ENCODE assay signal across 17 cellular contexts in the genomic region with DNA sequence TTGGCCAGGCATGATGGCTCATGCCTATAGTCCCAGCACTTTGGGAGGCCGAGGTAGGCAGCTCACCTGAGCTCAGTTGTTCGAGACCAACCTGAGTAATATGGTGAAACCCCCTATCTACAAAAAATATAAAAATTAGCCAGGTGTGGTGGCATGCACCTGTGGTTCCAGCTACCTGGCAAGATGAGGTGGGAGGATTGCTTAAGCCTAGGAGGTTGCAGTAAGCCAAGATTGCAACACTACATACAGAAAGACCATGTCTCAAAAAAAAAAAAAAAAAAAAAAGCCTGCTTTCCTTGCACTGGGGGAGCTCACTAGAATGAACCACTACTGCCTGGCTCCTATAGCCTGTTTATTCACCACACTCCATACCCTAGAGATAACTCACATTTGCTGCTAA. TPM values are rescaled to one million over a fixed set of nuclear protein-coding genes. Genes with fewer than 3 reads are reported as not detected.
DNase-seq lines count a peak whose midpoint lies in the region; ATAC-seq and TF ChIP-seq lines count a peak whose summit lies in the region.
"Had no signal": no experiment of that assay in that cellular context is flagged by ENCODE, and none has a peak within 500 bp of the region (broad histone marks: within the 10 kb centered on the region; RNA-seq: fewer than 3 reads in every experiment).

No MANE protein-coding gene starts in this region.

- CTCF ChIA-PET in activated CD4-positive, alpha-beta T cell treated with anti-CD3 and anti-CD28 coated beads, Interleukin-2, amount 10 ng/mL, durations not matched to agents 7 days and 5 days (lab: Charles Lee): interaction anchor here (0.6 to 1.6 kb wide), 5 partner anchors 8 to 231 kb away, joined by 3 to 5 read pairs (median 3); no protein-coding TSS in a partner anchor

- H3K36me3 Mint-ChIP-seq in activated CD4-positive, alpha-beta T cell treated with anti-CD3 and anti-CD28 coated beads, Interleukin-2, amount 10 ng/mL, durations not matched to agents 7 days and 5 days (ENCODE audit: low read depth): peaks cover 2% of the 10 kb centered on the region
- H3K36me3 Mint-ChIP-seq: CD8-positive, alpha-beta T cell had no signal

- H3K36me3 ChIP-seq in RWPE2 (ENCODE audit: low read depth) (no peaks in the 10 kb centered on the region), upper lobe of right lung (no peaks in the 10 kb centered on the region), adrenal gland (replicated peaks in 1 of 2) (no peaks in the 10 kb centered on the region), gastroesophageal sphincter (no peaks in the 10 kb centered on the region)
- H3K36me3 ChIP-seq: BE2C had no signal

- H3K9me3 ChIP-seq in RWPE2 (ENCODE audit: severe bottlenecking) (no peaks in the 10 kb centered on the region), upper lobe of right lung (no peaks in the 10 kb centered on the region), adrenal gland (replicated peaks in 1 of 3) (no peaks in the 10 kb centered on the region), gastroesophageal sphincter (no peaks in the 10 kb centered on the region)
- H3K9me3 ChIP-seq: BE2C had no signal

- intact Hi-C loops in upper lobe of right lung (cut with DNase I) (no loop called here), adrenal gland (cut with DNase I) (no loop called here)

- 50 to 100% (median 62%) methylated on average over 2 of the region's 2 CpGs for whole genome bisulfite sequencing in adrenal gland, 4 donors
- 50% methylated on average over 2 of the region's 2 CpGs; no CpG with 5 or more reads in 1 of the 2 donors for WGBS in gastroesophageal sphincter (ENCODE audit: low coverage in 1 of 2), 2 donors

- no peaks in the 10 kb centered on the region for H3K9me3 Mint-ChIP-seq in activated CD4-positive, alpha-beta T cell treated with anti-CD3 and anti-CD28 coated beads, Interleukin-2, amount 10 ng/mL, durations not matched to agents 7 days and 5 days
- H3K9me3 Mint-ChIP-seq: CD8-positive, alpha-beta T cell had no signal

- H3K4me3 ChIP-seq in RWPE2 (ENCODE audit: severe bottlenecking): no peak overlapping the region
- no peak overlapping the region for H3K4me3 ChIP-seq in upper lobe of right lung
- H3K4me3 ChIP-seq in adrenal gland: no peak overlapping the region
- no peak overlapping the region for H3K4me3 ChIP-seq in gastroesophageal sphincter
- H3K4me3 ChIP-seq: A549, GM23338 had no signal

- TF ChIP-seq RAD21 in Ishikawa (IDR thresholded peaks at IDR 0.05; ENCODE audit: low read depth): no peak

- ATAC-seq in RWPE2 (ENCODE audit: low read depth) (peak; percentile 47; the same call in 2 of the 3 replicates), esophagus mucosa (peak; percentile 29), upper lobe of right lung (peak; percentile 48), gastroesophageal sphincter (no peak)
- ATAC-seq: CD8-positive, alpha-beta T cell; GM23338 had no signal

- no peak overlapping the region for H3K4me3 Mint-ChIP-seq in activated CD4-positive, alpha-beta T cell treated with anti-CD3 and anti-CD28 coated beads, Interleukin-2, amount 10 ng/mL, durations not matched to agents 7 days and 5 days
- H3K4me3 Mint-ChIP-seq: CD14-positive monocyte; CD8-positive, alpha-beta T cell; GM23338 had no signal

- H3K27me3 Mint-ChIP-seq in activated CD4-positive, alpha-beta T cell treated with anti-CD3 and anti-CD28 coated beads, Interleukin-2, amount 10 ng/mL, durations not matched to agents 7 days and 5 days: peaks cover 15% of the 10 kb centered on the region

- no peak overlapping the region for H3K27ac Mint-ChIP-seq in activated CD4-positive, alpha-beta T cell treated with anti-CD3 and anti-CD28 coated beads, Interleukin-2, amount 10 ng/mL, durations not matched to agents 7 days and 5 days
- H3K27ac Mint-ChIP-seq: CD14-positive monocyte; CD8-positive, alpha-beta T cell; GM23338 had no signal

- peaks cover 4% of the 10 kb centered on the region for H3K4me1 Mint-ChIP-seq in activated CD4-positive, alpha-beta T cell treated with anti-CD3 and anti-CD28 coated beads, Interleukin-2, amount 10 ng/mL, durations not matched to agents 7 days and 5 days

- peaks cover 4% of the 10 kb centered on the region for H3K4me1 ChIP-seq in RWPE2 (ENCODE audit: insufficient read depth, poor library complexity, severe bottlenecking)
- H3K4me1 ChIP-seq in upper lobe of right lung: peaks cover 3% of the 10 kb centered on the region
- H3K4me1 ChIP-seq in adrenal gland (replicated peaks in 1 of 2): peaks cover 0 to 10% of the 10 kb centered on the region in 2 donors
- H3K4me1 ChIP-seq in gastroesophageal sphincter: peaks cover 0 to 7% (median 0%) of the 10 kb centered on the region in 3 donors

- TF ChIP-seq EP300 in Ishikawa (IDR thresholded peaks at IDR 0.05; ENCODE audit: borderline replicate concordance) (no peak), gastroesophageal sphincter (IDR thresholded peaks at IDR 0.05) (no peak)

- TF ChIP-seq POLR2A in adrenal gland (IDR thresholded peaks at IDR 0.05): no peak
- TF ChIP-seq POLR2A in gastroesophageal sphincter (IDR thresholded peaks at IDR 0.05): no peak

- DNase-seq in RWPE2 (ENCODE audit: low spot score) (no peak), upper lobe of right lung (no peak), adrenal gland (no peak)
- no peak for DNase-seq in activated CD4-positive, alpha-beta T cell treated with anti-CD3 and anti-CD28 coated beads, Interleukin-2, amount 10 ng/mL, durations not matched to agents 7 days and 5 days
- DNase-seq: BE2C; CD8-positive, alpha-beta T cell; COR-L47; DMS153; DMS79 treated with DMSO at 0.1 percent for 48 hours; GDM1; H7 had no signal

- no peaks in the 10 kb centered on the region for H3K27me3 ChIP-seq in RWPE2 (ENCODE audit: insufficient read depth, poor library complexity, severe bottlenecking)
- no peaks in the 10 kb centered on the region for H3K27me3 ChIP-seq in upper lobe of right lung
- H3K27me3 ChIP-seq in adrenal gland: no peaks in the 10 kb centered on the region
- no peaks in the 10 kb centered on the region for H3K27me3 ChIP-seq in gastroesophageal sphincter
- H3K27me3 ChIP-seq: BE2C had no signal

- TF ChIP-seq CTCF in RWPE2 (IDR thresholded peaks at IDR 0.05; ENCODE audit: poor library complexity, severe bottlenecking) (no peak), upper lobe of right lung (IDR thresholded peaks at IDR 0.05) (no peak), adrenal gland (IDR thresholded peaks at IDR 0.05) (no peak), gastroesophageal sphincter (IDR thresholded peaks at IDR 0.05) (no peak)

- POLR2A ChIA-PET in activated CD4-positive, alpha-beta T cell treated with anti-CD3 and anti-CD28 coated beads, Interleukin-2, amount 10 ng/mL, durations not matched to agents 7 days and 5 days (lab: Charles Lee): no interaction called here

- H3K27ac ChIP-seq in RWPE2 (ENCODE audit: poor library complexity, severe bottlenecking) (no peak overlapping the region), upper lobe of right lung (no peak overlapping the region), adrenal gland (no peak overlapping the region), gastroesophageal sphincter (no peak overlapping the region)
- H3K27ac ChIP-seq: A549 had no signal

TF ChIP-seq in Ishikawa, 13 proteins besides CTCF, POLR2A, EP300 and RAD21 (continues in another document):
- TF ChIP-seq EGR1 (IDR thresholded peaks at IDR 0.05): no peak
- TF ChIP-seq CREB1 (IDR thresholded peaks at IDR 0.05; ENCODE audit: low read depth): no peak
- TF ChIP-seq CEBPB (IDR thresholded peaks at IDR 0.05): 0 out of 2 replicates have a peak, but pooled peaks have one; percentile 46
- TF ChIP-seq FOXM1 (IDR thresholded peaks at IDR 0.05; ENCODE audit: borderline replicate concordance, low read depth): no peak
- TF ChIP-seq TCF12 (IDR thresholded peaks at IDR 0.05; ENCODE audit: low read depth): no peak

RNA-seq across cellular contexts. Expression of a gene that starts 7.4 kb away (rescaled TPM):
- total RNA-seq in esophagus mucosa (235 TPM), upper lobe of right lung (212 TPM), adrenal gland (100 to 1,000 TPM in 6 of 8 donors, 10 to 100 TPM in 2; 87.3 to 429 (median 180) TPM), gastroesophageal sphincter (100 to 1,000 TPM in 2 of 4 donors, 10 to 100 TPM in 2; 68.5 to 295 (median 130) TPM)
- polyA plus RNA-seq in adrenal gland: 100 to 1,000 TPM in 1 of 3 donors, 10 to 100 TPM in 2; 41.1 to 237 (median 75.9) TPM
- 100 to 1,000 TPM; 263 to 269 TPM for total RNA-seq in activated CD4-positive, alpha-beta T cell treated with anti-CD3 and anti-CD28 coated beads, Interleukin-2, amount 10 ng/mL, durations not matched to agents 7 days and 5 days

RNA-seq across cellular contexts. Expression of a gene that starts 29.7 kb away (rescaled TPM):
- total RNA-seq in esophagus mucosa (26.5 TPM), upper lobe of right lung (73.2 TPM), adrenal gland (10 to 100 TPM; 24.8 to 85.2 (median 51.1) TPM), gastroesophageal sphincter (10 to 100 TPM; 16.2 to 29.3 (median 24.3) TPM)
- 10 to 100 TPM; 14.9 to 28.4 (median 19.2) TPM for polyA plus RNA-seq in adrenal gland
- total RNA-seq in activated CD4-positive, alpha-beta T cell treated with anti-CD3 and anti-CD28 coated beads, Interleukin-2, amount 10 ng/mL, durations not matched to agents 7 days and 5 days: 10 to 100 TPM; 20.8 to 22.8 TPM

RNA-seq across cellular contexts. Expression of a gene that starts 45.8 kb away (rescaled TPM):
- total RNA-seq in esophagus mucosa: 264 TPM
- total RNA-seq in upper lobe of right lung: 235 TPM
- total RNA-seq in adrenal gland: 10 to 100 TPM in 7 of 8 donors, 1 to 10 TPM in 1; 8.3 to 68.9 (median 46.1) TPM
- polyA plus RNA-seq in adrenal gland: 100 to 1,000 TPM in 1 of 3 donors, 10 to 100 TPM in 2; 47.2 to 108 (median 51.5) TPM
- 100 to 1,000 TPM; 131 to 149 TPM for total RNA-seq in activated CD4-positive, alpha-beta T cell treated with anti-CD3 and anti-CD28 coated beads, Interleukin-2, amount 10 ng/mL, durations not matched to agents 7 days and 5 days
- 10 to 100 TPM in 2 of 4 donors, 1 to 10 TPM in 1, not detected in 1; 4.9 to 30.5 (median 13.6) TPM for total RNA-seq in gastroesophageal sphincter

RNA-seq across cellular contexts. Expression of a gene that starts 52.6 kb away (rescaled TPM):
- 24.2 TPM for total RNA-seq in esophagus mucosa
- 84.8 TPM for total RNA-seq in upper lobe of right lung
- total RNA-seq in adrenal gland: 100 to 1,000 TPM in 2 of 8 donors, 10 to 100 TPM in 6; 34.1 to 122 (median 78.3) TPM
- 100 to 1,000 TPM in 2 of 3 donors, 10 to 100 TPM in 1; 37.7 to 130 (median 118) TPM for polyA plus RNA-seq in adrenal gland
- 10 to 100 TPM; 61.5 to 67.4 TPM for total RNA-seq in activated CD4-positive, alpha-beta T cell treated with anti-CD3 and anti-CD28 coated beads, Interleukin-2, amount 10 ng/mL, durations not matched to agents 7 days and 5 days
- 10 to 100 TPM; 37.6 to 56.5 (median 51.2) TPM for total RNA-seq in gastroesophageal sphincter
